Comparison of ENCODE assay signal across 9 cellular contexts in genomic region chr14:68380304-68380840, GRCh38.
DNase-seq lines count a peak whose midpoint lies in the region; ATAC-seq lines count a peak whose summit lies in the region.
"Had no signal": no experiment of that assay in that cellular context is flagged by ENCODE, and none has a peak within 500 bp of the region (broad histone marks: within the 10 kb centered on the region; RNA-seq: fewer than 3 reads in every experiment).

No MANE protein-coding gene starts in this region.

- DNase-seq in DMS79 (lab: John Stamatoyannopoulos, UW) (peak; percentile 76), DMS79 treated with DMSO at 0.1 percent for 48 hours (lab: John Stamatoyannopoulos, UW) (no peak), GM19240 (ENCODE audit: insufficient read length, low spot score) (no peak), H7 (no peak)
- DNase-seq in activated naive CD8-positive, alpha-beta T cell treated with anti-CD3 and anti-CD28 coated beads, Interleukin-2, amount 10 ng/mL, durations not matched to agents 7 days and 5 days: no peak
- peak in 1 of 2 donors; percentile 31 for DNase-seq in stimulated activated naive CD8-positive, alpha-beta T cell treated with anti-CD3 and anti-CD28 coated beads, Interleukin-15, amount 100 ng/mL, for 72 hours
- DNase-seq in activated T-helper 2 cell treated with anti-CD3 and anti-CD28 coated beads, Interferon-gamma antibody, Interleukin-2, Interleukin-4, amounts not matched to agents 10 μg/mL and 5 μg/mL and 100 μg/mL, durations not matched to agents 14 hours and 24 hours and 36 hours (ENCODE audit: low spot score): no peak
- DNase-seq: midbrain had no signal

- no peaks in the 10 kb centered on the region for H3K9me3 Mint-ChIP-seq in activated naive CD8-positive, alpha-beta T cell treated with anti-CD3 and anti-CD28 coated beads, Interleukin-2, amount 10 ng/mL, durations not matched to agents 7 days and 5 days
- no peaks in the 10 kb centered on the region for H3K9me3 Mint-ChIP-seq in stimulated activated naive CD8-positive, alpha-beta T cell treated with anti-CD3 and anti-CD28 coated beads, Interleukin-15, amount 100 ng/mL, for 72 hours
- H3K9me3 Mint-ChIP-seq in activated T-helper 2 cell treated with anti-CD3 and anti-CD28 coated beads, Interferon-gamma antibody, Interleukin-2, Interleukin-4, amounts not matched to agents 10 μg/mL and 5 μg/mL and 100 μg/mL, durations not matched to agents 14 hours and 24 hours and 36 hours: no peaks in the 10 kb centered on the region

- intact Hi-C loops in activated T-helper 2 cell treated with anti-CD3 and anti-CD28 coated beads, Interferon-gamma antibody, Interleukin-2, Interleukin-4, amounts not matched to agents 10 μg/mL and 5 μg/mL and 100 μg/mL, durations not matched to agents 14 hours and 24 hours and 36 hours (cut with micrococcal nuclease): no loop called here

- H3K27me3 ChIP-seq in H7 (ENCODE audit: control insufficient read depth, insufficient read depth, low read length): no peaks in the 10 kb centered on the region

- H3K36me3 Mint-ChIP-seq in activated naive CD8-positive, alpha-beta T cell treated with anti-CD3 and anti-CD28 coated beads, Interleukin-2, amount 10 ng/mL, durations not matched to agents 7 days and 5 days: peaks cover 4% of the 10 kb centered on the region
- H3K36me3 Mint-ChIP-seq in activated T-helper 2 cell treated with anti-CD3 and anti-CD28 coated beads, Interferon-gamma antibody, Interleukin-2, Interleukin-4, amounts not matched to agents 10 μg/mL and 5 μg/mL and 100 μg/mL, durations not matched to agents 14 hours and 24 hours and 36 hours (ENCODE audit: low read depth): no peaks in the 10 kb centered on the region

- no peaks in the 10 kb centered on the region for H3K36me3 ChIP-seq in H7 (replicated peaks; ENCODE audit: control insufficient read depth, insufficient read depth, low read length)

- peaks cover 28% of the 10 kb centered on the region for H3K4me1 Mint-ChIP-seq in activated naive CD8-positive, alpha-beta T cell treated with anti-CD3 and anti-CD28 coated beads, Interleukin-2, amount 10 ng/mL, durations not matched to agents 7 days and 5 days
- peaks cover 57% of the 10 kb centered on the region for H3K4me1 Mint-ChIP-seq in stimulated activated naive CD8-positive, alpha-beta T cell treated with anti-CD3 and anti-CD28 coated beads, Interleukin-15, amount 100 ng/mL, for 72 hours
- H3K4me1 Mint-ChIP-seq in activated T-helper 2 cell treated with anti-CD3 and anti-CD28 coated beads, Interferon-gamma antibody, Interleukin-2, Interleukin-4, amounts not matched to agents 10 μg/mL and 5 μg/mL and 100 μg/mL, durations not matched to agents 14 hours and 24 hours and 36 hours (ENCODE audit: low read depth): peaks cover 12% of the 10 kb centered on the region

- POLR2A ChIA-PET in activated naive CD8-positive, alpha-beta T cell treated with anti-CD3 and anti-CD28 coated beads, Interleukin-2, amount 10 ng/mL, durations not matched to agents 7 days and 5 days (lab: Charles Lee): no interaction called here

- peak overlapping the region; percentile 44 for H3K4me3 Mint-ChIP-seq in activated naive CD8-positive, alpha-beta T cell treated with anti-CD3 and anti-CD28 coated beads, Interleukin-2, amount 10 ng/mL, durations not matched to agents 7 days and 5 days
- H3K4me3 Mint-ChIP-seq in stimulated activated naive CD8-positive, alpha-beta T cell treated with anti-CD3 and anti-CD28 coated beads, Interleukin-15, amount 100 ng/mL, for 72 hours: peak overlapping the region in 1 of 2 donors; percentile 55
- H3K4me3 Mint-ChIP-seq in activated T-helper 2 cell treated with anti-CD3 and anti-CD28 coated beads, Interferon-gamma antibody, Interleukin-2, Interleukin-4, amounts not matched to agents 10 μg/mL and 5 μg/mL and 100 μg/mL, durations not matched to agents 14 hours and 24 hours and 36 hours (ENCODE audit: low read depth): no peak overlapping the region

- peak; percentile 59 for ATAC-seq in HG02973 (IDR thresholded peaks at IDR 0.05; ENCODE audit: unreplicated experiment)
- no peak for ATAC-seq in activated naive CD8-positive, alpha-beta T cell treated with anti-CD3 and anti-CD28 coated beads, Interleukin-2, amount 10 ng/mL, durations not matched to agents 7 days and 5 days (ENCODE audit: low read depth)
- ATAC-seq in stimulated activated naive CD8-positive, alpha-beta T cell treated with anti-CD3 and anti-CD28 coated beads, Interleukin-15, amount 100 ng/mL, for 72 hours: peak; percentile 85

- H3K27me3 Mint-ChIP-seq in activated naive CD8-positive, alpha-beta T cell treated with anti-CD3 and anti-CD28 coated beads, Interleukin-2, amount 10 ng/mL, durations not matched to agents 7 days and 5 days: no peaks in the 10 kb centered on the region
- H3K27me3 Mint-ChIP-seq in stimulated activated naive CD8-positive, alpha-beta T cell treated with anti-CD3 and anti-CD28 coated beads, Interleukin-15, amount 100 ng/mL, for 72 hours: no peaks in the 10 kb centered on the region
- no peaks in the 10 kb centered on the region for H3K27me3 Mint-ChIP-seq in activated T-helper 2 cell treated with anti-CD3 and anti-CD28 coated beads, Interferon-gamma antibody, Interleukin-2, Interleukin-4, amounts not matched to agents 10 μg/mL and 5 μg/mL and 100 μg/mL, durations not matched to agents 14 hours and 24 hours and 36 hours (ENCODE audit: low read depth)

- no peak overlapping the region for H3K4me3 ChIP-seq in H7 (ENCODE audit: insufficient read depth, low read depth, low read length)

- peak overlapping the region; percentile 70 for H3K27ac Mint-ChIP-seq in activated naive CD8-positive, alpha-beta T cell treated with anti-CD3 and anti-CD28 coated beads, Interleukin-2, amount 10 ng/mL, durations not matched to agents 7 days and 5 days
- peak overlapping the region in 1 of 2 donors; percentile 90 for H3K27ac Mint-ChIP-seq in stimulated activated naive CD8-positive, alpha-beta T cell treated with anti-CD3 and anti-CD28 coated beads, Interleukin-15, amount 100 ng/mL, for 72 hours
- no peak overlapping the region for H3K27ac Mint-ChIP-seq in activated T-helper 2 cell treated with anti-CD3 and anti-CD28 coated beads, Interferon-gamma antibody, Interleukin-2, Interleukin-4, amounts not matched to agents 10 μg/mL and 5 μg/mL and 100 μg/mL, durations not matched to agents 14 hours and 24 hours and 36 hours
